ENCODE assay signal across 16 cellular contexts in the genomic region with DNA sequence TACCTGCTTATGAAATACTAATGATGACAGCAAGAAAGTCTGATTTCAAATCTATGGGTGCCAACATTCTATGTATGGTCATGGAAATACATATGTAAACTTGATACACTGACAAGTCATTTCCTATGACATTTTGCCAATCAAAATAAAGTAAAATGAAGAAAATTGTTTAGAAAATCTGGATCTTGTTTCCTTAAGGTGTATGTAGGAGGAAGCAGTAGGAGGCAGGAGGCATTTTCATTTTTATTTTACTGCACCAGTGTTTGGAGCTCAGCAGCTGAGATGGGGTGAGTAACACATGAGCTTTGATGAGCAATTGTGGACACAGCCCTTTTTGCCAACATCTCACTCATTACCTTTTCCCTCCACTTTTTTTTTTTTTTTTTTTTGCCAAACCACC.
DNase-seq lines count a peak whose midpoint lies in the region; ATAC-seq and TF ChIP-seq lines count a peak whose summit lies in the region.
"Had no signal": no experiment of that assay in that cellular context is flagged by ENCODE, and none has a peak within 500 bp of the region (broad histone marks: within the 10 kb centered on the region; RNA-seq: fewer than 3 reads in every experiment).

No MANE protein-coding gene starts in this region.

- ATAC-seq in PC-3 = peak; percentile 96
- peak; percentile 64 for ATAC-seq in omental fat pad (ENCODE audit: low FRiP score)
- ATAC-seq: CD8-positive, alpha-beta T cell; gastroesophageal sphincter had no signal

- no peaks in the 10 kb centered on the region for H3K79me2 ChIP-seq in PC-3 (ENCODE audit: low read length)

- DNase-seq in EL (peak; percentile 70), PC-3 (peak; percentile 92), dermis blood vessel endothelial cell (peak; percentile 36), omental fat pad (ENCODE audit: low spot score) (no peak), posterior vena cava (ENCODE audit: low spot score) (no peak), NCI-H187 treated with DMSO at 0.1 percent for 48 hours (lab: John Stamatoyannopoulos, UW) (no peak)
- DNase-seq in stimulated activated CD4-positive, alpha-beta T cell treated with anti-CD3 and anti-CD28 coated beads, Interleukin-1b, Interleukin-23, amount 100 ng/mL, for 48 hours = no peak
- DNase-seq: activated CD8-positive, alpha-beta memory T cell treated with anti-CD3 and anti-CD28 coated beads for 24 hours; activated naive CD4-positive, alpha-beta T cell treated with anti-CD3 and anti-CD28 coated beads for 36 hours; CD8-positive, alpha-beta T cell; HCEC 1CT; islet precursor cell; RPMI8226; T1000 had no signal

- peaks cover 9% of the 10 kb centered on the region for H3F3A ChIP-seq in PC-3 (ENCODE audit: low read length, unreplicated experiment)

- H3K9me3 ChIP-seq in PC-3 (ENCODE audit: low read length) = no peaks in the 10 kb centered on the region
- H3K9me3 ChIP-seq: gastroesophageal sphincter had no signal

- H3K4me1 ChIP-seq in PC-3 (ENCODE audit: insufficient read depth, low read length) = peaks cover 48% of the 10 kb centered on the region
- H3K4me1 ChIP-seq: gastroesophageal sphincter had no signal

- H3K4me3 ChIP-seq in PC-3 (ENCODE audit: low read length) = no peak overlapping the region
- H3K4me3 ChIP-seq: coronary artery, gastroesophageal sphincter had no signal

- no peaks in the 10 kb centered on the region for H3K36me3 ChIP-seq in PC-3 (ENCODE audit: low read depth, low read length)

- no peak overlapping the region for H2AFZ ChIP-seq in PC-3 (ENCODE audit: low read length)

- H3K9ac ChIP-seq in PC-3 (ENCODE audit: low read length) = no peak overlapping the region

- intact Hi-C loops in PC-3 (cut with micrococcal nuclease) (loop anchor here (1.0 to 10.0 kb wide), 4 partner anchors 29 to 269 kb away; no protein-coding TSS in a partner anchor), posterior vena cava (cut with DNase I) (no loop called here)

- CTCF ChIA-PET in PC-3 (lab: Charles Lee) = interaction anchor here (0.6 kb wide), 1 partner anchor 59 kb away, joined by 3 read pairs; no protein-coding TSS in a partner anchor

- no peaks in the 10 kb centered on the region for H3K9me2 ChIP-seq in PC-3 (replicated peaks; ENCODE audit: low read length)

- peak overlapping the region; percentile 72 for H3K4me2 ChIP-seq in PC-3 (ENCODE audit: low read length)

- no peaks in the 10 kb centered on the region for H4K20me1 ChIP-seq in PC-3 (ENCODE audit: low read length)

- no peaks in the 10 kb centered on the region for H3K27me3 ChIP-seq in PC-3 (ENCODE audit: low read length)
- H3K27me3 ChIP-seq: gastroesophageal sphincter had no signal

- TF ChIP-seq CTCF in PC-3 (conservative IDR thresholded peaks at IDR 0.05; ENCODE audit: low read depth, low read length) (no peak), omental fat pad (IDR thresholded peaks at IDR 0.05) (no peak)

- peak overlapping the region; percentile 89 for H3K27ac ChIP-seq in PC-3 (ENCODE audit: low read length)
- H3K27ac ChIP-seq: coronary artery, gastroesophageal sphincter had no signal

- POLR2A ChIA-PET in PC-3 (lab: Charles Lee; ENCODE audit: unreplicated experiment) = no interaction called here

- no TSS peak for BruUV-seq in PC-3 (replicated peaks; lab: Mats Ljungman, UMichigan)

Comparison
In these comparisons a context has a peak if more than half of its experiments do, and no peak if none do; other contexts are left out.
1. DNase-seq: peak in EL (single experiment), PC-3 (single experiment) and dermis blood vessel endothelial cell (single experiment); none in omental fat pad (single experiment), posterior vena cava (single experiment), stimulated activated CD4-positive, alpha-beta T cell treated with anti-CD3 and anti-CD28 coated beads, Interleukin-1b, Interleukin-23, amount 100 ng/mL, for 48 hours (single experiment) and NCI-H187 treated with DMSO at 0.1 percent for 48 hours (single experiment).